12 cellular contexts compared by ENCODE assay signal in genomic region chr1:229563241-229563640, GRCh38. TPM values are rescaled to one million over a fixed set of nuclear protein-coding genes. Genes with fewer than 3 reads are reported as not detected.
DNase-seq lines count a peak whose midpoint lies in the region; ATAC-seq and TF ChIP-seq lines count a peak whose summit lies in the region.
"Had no signal": no experiment of that assay in that cellular context is flagged by ENCODE, and none has a peak within 500 bp of the region (broad histone marks: within the 10 kb centered on the region; RNA-seq: fewer than 3 reads in every experiment).

No MANE protein-coding gene starts in this region.

- no peak overlapping the region for H3K4me2 ChIP-seq in PC-3 (ENCODE audit: low read length)

- 27 to 33% methylated on average over 7 of the region's 7 CpGs for WGBS in thyroid gland, 2 donors

- no peaks in the 10 kb centered on the region for H3F3A ChIP-seq in PC-3 (ENCODE audit: low read length, unreplicated experiment)

- POLR2A ChIA-PET in PC-3 (lab: Charles Lee; ENCODE audit: unreplicated experiment), result no interaction called here

- H3K27ac ChIP-seq in WERI-Rb-1 (no peak overlapping the region), thyroid gland (peak overlapping the region; percentile 28 to 69 (median 64)), PC-3 (ENCODE audit: low read length) (no peak overlapping the region)
- H3K27ac ChIP-seq: adrenal gland had no signal

- no peaks in the 10 kb centered on the region for H3K79me2 ChIP-seq in PC-3 (ENCODE audit: low read length)

- no peak overlapping the region for H2AFZ ChIP-seq in PC-3 (ENCODE audit: low read length)

- H3K4me1 ChIP-seq in thyroid gland (peaks cover 16 to 25% of the 10 kb centered on the region in 2 donors), PC-3 (ENCODE audit: insufficient read depth, low read length) (peaks cover 7% of the 10 kb centered on the region; the same call in 1 of the 2 replicates)

- H3K9me2 ChIP-seq in PC-3 (replicated peaks; ENCODE audit: low read length), result no peaks in the 10 kb centered on the region

- BruUV-seq in PC-3 (replicated peaks; lab: Mats Ljungman, UMichigan), result no TSS peak

- TF ChIP-seq CTCF in WERI-Rb-1 (IDR thresholded peaks at IDR 0.05; ENCODE audit: low read depth, low read length), result no peak
- TF ChIP-seq CTCF in thyroid gland (IDR thresholded peaks at IDR 0.05), result no peak
- TF ChIP-seq CTCF in PC-3 (conservative IDR thresholded peaks at IDR 0.05; ENCODE audit: low read depth, low read length), result no peak

- no peaks in the 10 kb centered on the region for H4K20me1 ChIP-seq in PC-3 (ENCODE audit: low read length)

- DNase-seq in NCI-H1417 (lab: John Stamatoyannopoulos, UW), result peak in 2 of 3 experiments; percentile 4 to 38
- DNase-seq in NCI-H1417 treated with DMSO at 0.1 percent for 48 hours (lab: John Stamatoyannopoulos, UW), result no peak
- peak; percentile 16 for DNase-seq in WERI-Rb-1
- peak; percentile 55 for DNase-seq in left lobe of liver (ENCODE audit: low spot score)
- peak; percentile 79 for DNase-seq in thyroid gland
- DNase-seq in A172 (ENCODE audit: low spot score), result no peak
- no peak for DNase-seq in PC-3
- DNase-seq: NCI-H1092, Peyer's patch had no signal

- intact Hi-C loops in thyroid gland (cut with DNase I), result no loop called here
- intact Hi-C loops in PC-3 (cut with micrococcal nuclease), result no loop called here

- H3K36me3 ChIP-seq in WERI-Rb-1, result no peaks in the 10 kb centered on the region
- no peaks in the 10 kb centered on the region for H3K36me3 ChIP-seq in thyroid gland
- H3K36me3 ChIP-seq in PC-3 (ENCODE audit: low read depth, low read length), result no peaks in the 10 kb centered on the region
- H3K36me3 ChIP-seq: adrenal gland, Peyer's patch had no signal

- ATAC-seq in left lobe of liver (no peak), GM21737 (IDR thresholded peaks at IDR 0.05; ENCODE audit: unreplicated experiment) (no peak), PC-3 (no peak)

- no peaks in the 10 kb centered on the region for H3K9me3 ChIP-seq in WERI-Rb-1 (ENCODE audit: severe bottlenecking)
- no peaks in the 10 kb centered on the region for H3K9me3 ChIP-seq in thyroid gland
- H3K9me3 ChIP-seq in PC-3 (ENCODE audit: low read length), result no peaks in the 10 kb centered on the region
- H3K9me3 ChIP-seq: adrenal gland, Peyer's patch had no signal

- H3K4me3 ChIP-seq in WERI-Rb-1 (ENCODE audit: low read depth, low read length), result no peak overlapping the region
- H3K4me3 ChIP-seq in thyroid gland (replicated peaks in 1 of 3), result no peak overlapping the region
- H3K4me3 ChIP-seq in PC-3 (ENCODE audit: low read length), result no peak overlapping the region
- H3K4me3 ChIP-seq: adrenal gland, skin epidermis had no signal

- no peak overlapping the region for H3K9ac ChIP-seq in PC-3 (ENCODE audit: low read length)

- no peak for TF ChIP-seq POLR2A in thyroid gland (IDR thresholded peaks at IDR 0.05)

- CTCF ChIA-PET in PC-3 (lab: Charles Lee), result no interaction called here

- no peaks in the 10 kb centered on the region for H3K27me3 ChIP-seq in WERI-Rb-1 (ENCODE audit: insufficient read depth, low read depth, severe bottlenecking)
- H3K27me3 ChIP-seq in thyroid gland, result no peaks in the 10 kb centered on the region
- no peaks in the 10 kb centered on the region for H3K27me3 ChIP-seq in PC-3 (ENCODE audit: low read length)
- H3K27me3 ChIP-seq: adrenal gland, Peyer's patch had no signal

RNA-seq across cellular contexts. Expression of gene ABCB10, which starts 4.7 kb away (rescaled TPM):
- total RNA-seq in left lobe of liver (16.4 TPM), thyroid gland (10 to 100 TPM; 13.7 to 22.6 (median 17.8) TPM), PC-3 (2014; rRNA removed) (27.4 and 30.4 TPM in 2 replicates)
- total RNA-seq in A172 (2014; rRNA removed; shearing (Covaris generic)), result 52.0 and 53.3 TPM in 2 replicates

RNA-seq across cellular contexts. Expression of gene NUP133, which starts 55.1 kb away (rescaled TPM):
- total RNA-seq in left lobe of liver (12.1 TPM), thyroid gland (10 to 100 TPM; 29.6 to 40.7 (median 37.3) TPM), PC-3 (2014; rRNA removed) (63.6 and 66.5 TPM in 2 replicates)
- 52.8 and 64.5 TPM in 2 replicates for total RNA-seq in A172 (2014; rRNA removed; shearing (Covaris generic))

Comparison
In these comparisons a context has a peak if more than half of its experiments do, and no peak if none do; other contexts are left out.
1. DNase-seq: peak in NCI-H1417 (2 of 3), WERI-Rb-1 (single experiment), left lobe of liver (single experiment) and thyroid gland (2 of 2); none in NCI-H1417 treated with DMSO at 0.1 percent for 48 hours (single experiment), A172 (single experiment) and PC-3 (single experiment).
2. H3K27ac ChIP-seq: peak in thyroid gland (3 of 3); none in WERI-Rb-1 (single experiment) and PC-3 (single experiment).